ENCODE assay signal across 27 cellular contexts in the genomic region with DNA sequence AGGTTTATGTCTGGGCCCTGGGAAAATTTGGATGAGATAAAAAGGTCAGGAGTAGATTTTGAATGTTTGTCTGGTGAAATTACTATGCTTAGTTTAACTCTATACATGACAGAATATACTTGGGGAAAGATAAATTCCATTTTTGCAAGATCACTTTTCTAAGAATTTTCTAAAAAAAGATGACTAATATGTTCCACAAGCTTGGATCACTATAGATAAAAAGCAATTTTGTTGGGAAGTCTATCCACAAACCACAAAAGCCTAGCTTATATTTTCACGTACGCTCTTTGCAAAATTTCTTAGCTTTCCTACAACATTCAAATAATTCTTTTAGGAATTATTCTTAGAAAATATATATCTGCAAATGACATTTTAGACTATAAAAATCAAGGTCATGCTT. TPM values are rescaled to one million over a fixed set of nuclear protein-coding genes. Genes with fewer than 3 reads are reported as not detected.
"Had no signal": no experiment of that assay in that cellular context is flagged by ENCODE, and none has a peak within 500 bp of the region (broad histone marks: within the 10 kb centered on the region; RNA-seq: fewer than 3 reads in every experiment).

No MANE protein-coding gene starts in this region.

- H3K36me3 ChIP-seq: adrenal gland, ascending aorta, breast epithelium, cardiac muscle cell, colonic mucosa had no signal

- H3K27ac ChIP-seq: adrenal gland, ascending aorta, breast epithelium, cardiac muscle cell, colonic mucosa, epithelial cell of prostate, esophagus squamous epithelium had no signal

- H3K27me3 ChIP-seq: adrenal gland, ascending aorta, breast epithelium, cardiac muscle cell, colonic mucosa, esophagus squamous epithelium had no signal

- H3K4me1 ChIP-seq: adrenal gland, ascending aorta, breast epithelium, colonic mucosa had no signal

- DNase-seq: activated CD4-positive, alpha-beta memory T cell treated with anti-CD3 and anti-CD28 coated beads for 36 hours; activated CD4-positive, alpha-beta T cell treated with anti-CD3 and anti-CD28 coated beads for 36 hours; activated CD4-positive, alpha-beta T cell treated with anti-CD3 and anti-CD28 coated beads, Interleukin-2, amount 10 ng/mL, durations not matched to agents 24 days and 14 days; activated CD4-positive, CD25-positive, alpha-beta regulatory T cell; activated CD4-positive, CD25-positive, alpha-beta regulatory T cell treated with anti-CD3 and anti-CD28 coated beads, Interleukin-2, amount 50 U/mL, for 72 hours; activated CD8-positive, alpha-beta memory T cell treated with anti-CD3 and anti-CD28 coated beads, Interleukin-2, amount 10 ng/mL, durations not matched to agents 7 days and 5 days; activated CD8-positive, alpha-beta memory T cell treated with anti-CD3 and anti-CD28 coated beads, Interleukin-2, amount 50 U/mL, for 4 hours; activated CD8-positive, alpha-beta T cell treated with anti-CD3 and anti-CD28 coated beads, Interleukin-2, amount 10 ng/mL, durations not matched to agents 7 days and 5 days; activated effector memory CD4-positive, alpha-beta T cell treated with anti-CD3 and anti-CD28 coated beads, Interleukin-2, amount 50 U/mL, for 16 hours; activated naive CD4-positive, alpha-beta T cell treated with anti-CD3 and anti-CD28 coated beads for 36 hours; activated naive CD8-positive, alpha-beta T cell treated with anti-CD3 and anti-CD28 coated beads for 36 hours; activated naive CD8-positive, alpha-beta T cell treated with anti-CD3 and anti-CD28 coated beads, Interleukin-2, amount 50 U/mL, for 24 hours; activated T-cell treated with anti-CD3 and anti-CD28 coated beads, Interleukin-2, amount 50 U/mL, for 1 hour; activated T-cell treated with anti-CD3 and anti-CD28 coated beads, Interleukin-2, amount 50 U/mL, for 48 hours; adrenal gland; central memory CD4-positive, alpha-beta T cell; cerebellar nuclear complex; colonic mucosa; effector CD8-positive, alpha-beta T cell; esophagus squamous epithelium; foreskin fibroblast; head of caudate nucleus; T-helper 2 cell had no signal

- H3K4me3 ChIP-seq: adrenal gland, ascending aorta, breast epithelium, cardiac muscle cell, colonic mucosa, esophagus squamous epithelium had no signal

- H3K9me3 ChIP-seq: adrenal gland, ascending aorta, breast epithelium, colonic mucosa, esophagus squamous epithelium had no signal

RNA-seq across cellular contexts. Expression of gene HPSE, which starts 29.5 kb away (rescaled TPM):
- polyA plus RNA-seq: cardiac muscle cell had no signal
